Comparison of ENCODE assay signal across 8 cellular contexts in the genomic region with DNA sequence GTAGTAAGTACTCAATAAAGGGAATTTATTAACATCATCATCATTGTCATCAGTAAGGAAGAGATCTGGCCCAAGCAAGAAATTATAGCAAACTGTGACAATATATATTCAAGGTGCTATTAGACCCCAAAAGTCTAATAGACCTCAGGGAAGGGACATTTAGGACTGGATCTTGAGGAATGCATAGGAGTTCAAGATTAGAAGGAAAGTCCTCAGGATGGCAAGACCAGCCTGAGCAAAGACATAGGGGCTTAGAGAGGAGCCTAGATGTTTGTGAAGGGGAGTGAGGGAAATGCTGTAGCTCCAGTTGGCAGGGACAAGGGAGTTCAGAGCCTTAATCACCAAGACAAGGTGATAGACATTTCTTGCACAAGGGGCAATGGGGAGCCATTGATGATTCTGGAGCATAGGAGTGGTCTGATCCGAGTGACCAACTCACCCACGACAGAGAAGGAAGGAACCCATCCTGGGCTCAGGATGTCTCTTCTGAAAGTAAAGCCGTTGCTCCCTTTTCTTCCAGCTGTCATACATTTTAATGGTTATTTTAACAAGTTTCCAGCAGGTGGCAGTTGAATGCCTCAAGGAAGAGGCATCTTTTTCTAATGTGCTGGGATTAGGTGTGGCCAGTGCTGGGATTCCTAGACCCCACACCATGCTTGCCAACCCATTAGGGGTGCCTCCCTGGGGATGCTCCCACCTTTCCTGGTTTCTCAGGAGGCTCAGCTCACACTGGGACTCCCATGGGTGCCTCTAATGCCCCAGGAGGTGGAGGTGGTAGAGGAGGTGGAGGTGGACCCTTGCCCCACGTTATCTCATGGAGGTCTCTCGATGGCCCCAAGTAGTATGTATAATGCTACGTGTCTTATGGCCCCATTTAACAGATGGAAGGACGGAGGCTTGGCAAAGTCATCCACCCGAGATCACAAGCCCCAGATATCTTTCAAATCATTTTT. TPM values are rescaled to one million over a fixed set of nuclear protein-coding genes. Genes with fewer than 3 reads are reported as not detected.
DNase-seq lines count a peak whose midpoint lies in the region; ATAC-seq and TF ChIP-seq lines count a peak whose summit lies in the region.

No MANE protein-coding gene starts in this region.

- intact Hi-C loops in MCF 10A (cut with micrococcal nuclease) (loop anchor here (1.0 kb wide), 1 partner anchor 120 kb away; no protein-coding TSS in a partner anchor), breast epithelium (cut with DNase I; ENCODE audit: low total_unique reads) (no loop called here), adrenal gland (cut with DNase I) (no loop called here)

- H3K4me3 ChIP-seq in breast epithelium (no peak overlapping the region), adrenal gland (no peak overlapping the region)

- H3K4me3 Mint-ChIP-seq in MCF 10A (ENCODE audit: unreplicated experiment) = no peak overlapping the region

- H3K27ac Mint-ChIP-seq in MCF 10A (ENCODE audit: low read depth, unreplicated experiment) = no peak overlapping the region

- H3K4me1 ChIP-seq in breast epithelium (no peaks in the 10 kb centered on the region), adrenal gland (replicated peaks in 1 of 2) (no peaks in the 10 kb centered on the region)

- TF ChIP-seq CTCF in MCF 10A (IDR thresholded peaks at IDR 0.05; ENCODE audit: unreplicated experiment) (peak; percentile 56), breast epithelium (IDR thresholded peaks at IDR 0.05) (peak in 1 of 3 donors; percentile 23), adrenal gland (IDR thresholded peaks at IDR 0.05) (peak; percentile 31 to 57 (median 54))

- no peaks in the 10 kb centered on the region for H3K9me3 ChIP-seq in breast epithelium
- no peaks in the 10 kb centered on the region for H3K9me3 ChIP-seq in adrenal gland (replicated peaks in 1 of 3)

- H3K36me3 ChIP-seq in breast epithelium (no peaks in the 10 kb centered on the region), adrenal gland (replicated peaks in 1 of 2) (no peaks in the 10 kb centered on the region)

- DNase-seq in MCF 10A (ENCODE audit: unreplicated experiment) (peak; percentile 65), breast epithelium (ENCODE audit: low spot score in 2 of 2) (no peak), NCI-H2029 (lab: John Stamatoyannopoulos, UW) (peak; percentile 37), adrenal gland (peak in 1 of 7 donors; percentile 23), inferior parietal cortex (ENCODE audit: extremely low spot score) (peak; percentile 38), T-helper 9 cell (no peak), ecto neural progenitor cell (ENCODE audit: low spot score) (no peak)

- POLR2A ChIA-PET in MCF 10A (lab: Yijun Ruan, JAX) = interaction anchor here (0.6 to 0.8 kb wide), 2 partner anchors 66 to 121 kb away, joined by 5 to 7 read pairs; no protein-coding TSS in a partner anchor

- ATAC-seq in HG02938 (IDR thresholded peaks at IDR 0.05; ENCODE audit: unreplicated experiment) = no peak

- CTCF ChIA-PET in MCF 10A (lab: Yijun Ruan, JAX) = interaction anchor here (0.6 to 3.5 kb wide), 19 partner anchors 10 to 1251 kb away, joined by 3 to 30 read pairs (median 4); no protein-coding TSS in a partner anchor

- WGBS in adrenal gland, 4 donors = 38 to 47% (median 40%) methylated on average over 6 to 8 of the region's 8 CpGs

- H3K27me3 Mint-ChIP-seq in MCF 10A (ENCODE audit: insufficient read depth, unreplicated experiment) = peaks cover 21% of the 10 kb centered on the region

- peaks cover 7% of the 10 kb centered on the region for H3K4me1 Mint-ChIP-seq in MCF 10A (ENCODE audit: insufficient read depth, unreplicated experiment)

- no TSS peak for BruUV-seq in MCF 10A (replicated peaks; lab: Mats Ljungman, UMichigan)

- H3K27me3 ChIP-seq in breast epithelium = no peaks in the 10 kb centered on the region
- H3K27me3 ChIP-seq in adrenal gland = no peaks in the 10 kb centered on the region

- TF ChIP-seq POLR2A in breast epithelium (IDR thresholded peaks at IDR 0.05) = no peak
- TF ChIP-seq POLR2A in adrenal gland (IDR thresholded peaks at IDR 0.05) = no peak

- no peaks in the 10 kb centered on the region for H3K9me3 Mint-ChIP-seq in MCF 10A (ENCODE audit: unreplicated experiment)

- H3K27ac ChIP-seq in breast epithelium = no peak overlapping the region
- no peak overlapping the region for H3K27ac ChIP-seq in adrenal gland

- no peaks in the 10 kb centered on the region for H3K36me3 Mint-ChIP-seq in MCF 10A (ENCODE audit: insufficient read depth, unreplicated experiment)

RNA-seq across cellular contexts. Expression of a gene that starts 37.8 kb away (rescaled TPM):
- total RNA-seq in MCF 10A (2022) (3.4 and 4.0 TPM in 2 replicates), breast epithelium (10 to 100 TPM in 2 of 3 donors, 1 to 10 TPM in 1; 6.6 to 10.9 (median 10.2) TPM), adrenal gland (10 to 100 TPM; 18.0 to 37.4 (median 21.5) TPM)
- polyA plus RNA-seq in adrenal gland = 10 to 100 TPM in 2 of 3 donors, 1 to 10 TPM in 1; 3.6 to 25.4 (median 11.0) TPM

Comparison
In these comparisons a context has a peak if more than half of its experiments do, and no peak if none do; other contexts are left out.
1. DNase-seq: peak in MCF 10A (single experiment), NCI-H2029 (single experiment) and inferior parietal cortex (single experiment); none in breast epithelium (0 of 2), T-helper 9 cell (single experiment) and ecto neural progenitor cell (single experiment).